ENCODE assay signal across 8 cellular contexts in genomic region chr19:9914001-9914314, GRCh38. TPM values are rescaled to one million over a fixed set of nuclear protein-coding genes. Genes with fewer than 3 reads are reported as not detected.
DNase-seq lines count a peak whose midpoint lies in the region; TF ChIP-seq lines count a peak whose summit lies in the region.

No MANE protein-coding gene starts in this region.

- H4K20me1 ChIP-seq in Karpas-422 (ENCODE audit: insufficient read depth, low read depth, low read length), result no peaks in the 10 kb centered on the region

- no peaks in the 10 kb centered on the region for H3K79me2 ChIP-seq in Karpas-422 (ENCODE audit: low read length)

- H2AFZ ChIP-seq in Karpas-422 (ENCODE audit: low read length), result no peak overlapping the region

- H3K27ac ChIP-seq in testis (no peak overlapping the region), Karpas-422 (ENCODE audit: low read length) (no peak overlapping the region)

- DNase-seq in NCI-H82 (lab: John Stamatoyannopoulos, UW) (peak; percentile 62), NCI-H82 treated with DMSO at 0.1 percent for 48 hours (lab: John Stamatoyannopoulos, UW; ENCODE audit: unreplicated experiment) (no peak), astrocyte of the cerebellum (ENCODE audit: low read depth) (no peak), islet precursor cell (peak; percentile 63), testis (no peak), Karpas-422 (no peak), hippocampal formation (lab: John Stamatoyannopoulos, UW) (no peak), mesenteric fat pad (ENCODE audit: low spot score) (no peak)

- H3K27me3 ChIP-seq in testis (no peaks in the 10 kb centered on the region), Karpas-422 (ENCODE audit: low read length) (no peaks in the 10 kb centered on the region)

- H3K4me2 ChIP-seq in Karpas-422 (ENCODE audit: low read depth, low read length, poor library complexity, severe bottlenecking), result no peak overlapping the region

- intact Hi-C loops in testis (cut with DNase I; ENCODE audit: low total_unique reads), result no loop called here

- in situ Hi-C loops in astrocyte of the cerebellum (cut with HindIII; ENCODE audit: low sequenced_read_pairs), result no loop called here

- H3K9me3 ChIP-seq in testis (no peaks in the 10 kb centered on the region), Karpas-422 (ENCODE audit: low read length) (no peaks in the 10 kb centered on the region)

- peak overlapping the region; percentile 36 for H3K4me3 ChIP-seq in astrocyte of the cerebellum (ENCODE audit: low read depth, low read length)
- peak overlapping the region; percentile 51 to 53 for H3K4me3 ChIP-seq in testis
- no peak overlapping the region for H3K4me3 ChIP-seq in Karpas-422 (ENCODE audit: low read length)

- no peaks in the 10 kb centered on the region for H3K9me2 ChIP-seq in Karpas-422 (replicated peaks; ENCODE audit: insufficient read depth, low read length)

- no peak for TF ChIP-seq CTCF in astrocyte of the cerebellum (IDR thresholded peaks at IDR 0.05; ENCODE audit: low read depth, low read length, missing control alignments)
- no peak for TF ChIP-seq CTCF in testis (IDR thresholded peaks at IDR 0.05)

- H3K36me3 ChIP-seq in testis (ENCODE audit: low read depth, missing control alignments) (no peaks in the 10 kb centered on the region), Karpas-422 (ENCODE audit: insufficient read depth, low read length) (no peaks in the 10 kb centered on the region)

- WGBS in testis, 2 donors, result 1% methylated on average over 19 of the region's 27 CpGs; no CpG with 5 or more reads in 1 of the 2 donors

- no peak for TF ChIP-seq POLR2A in testis (IDR thresholded peaks at IDR 0.05)

- H3K4me1 ChIP-seq in testis, result peaks cover 4% of the 10 kb centered on the region
- no peaks in the 10 kb centered on the region for H3K4me1 ChIP-seq in Karpas-422 (ENCODE audit: low read length)

- H3K9ac ChIP-seq in Karpas-422 (ENCODE audit: low read length), result no peak overlapping the region

RNA-seq across cellular contexts. Expression of gene OLFM2, which starts 22.4 kb away (rescaled TPM):
- total RNA-seq in testis (10 to 100 TPM; 15.9 to 22.5 TPM), mesenteric fat pad (15.9 TPM)
- polyA plus RNA-seq in testis (ENCODE audit: insufficient read depth, low read depth, low replicate concordance), result 27.0 TPM
- not detected in 2 replicates for total RNA-seq in Karpas-422 (2014; rRNA removed; shearing (Covaris generic); ENCODE audit: low replicate concordance)

Comparison
In these comparisons a context has a peak if more than half of its experiments do, and no peak if none do; other contexts are left out.
1. DNase-seq: peak in NCI-H82 (single experiment) and islet precursor cell (single experiment); none in NCI-H82 treated with DMSO at 0.1 percent for 48 hours (single experiment), astrocyte of the cerebellum (single experiment), testis (single experiment), Karpas-422 (single experiment), hippocampal formation (0 of 2) and mesenteric fat pad (single experiment).
2. RNA of gene OLFM2, which starts 22.4 kb away (total RNA-seq): 15.9 to 22.5 TPM in testis and 15.9 TPM in mesenteric fat pad (single experiment); not detected in Karpas-422; every median in the first group is over 10 times any median in the second.